ENCODE assay signal across 18 cellular contexts in the genomic region with DNA sequence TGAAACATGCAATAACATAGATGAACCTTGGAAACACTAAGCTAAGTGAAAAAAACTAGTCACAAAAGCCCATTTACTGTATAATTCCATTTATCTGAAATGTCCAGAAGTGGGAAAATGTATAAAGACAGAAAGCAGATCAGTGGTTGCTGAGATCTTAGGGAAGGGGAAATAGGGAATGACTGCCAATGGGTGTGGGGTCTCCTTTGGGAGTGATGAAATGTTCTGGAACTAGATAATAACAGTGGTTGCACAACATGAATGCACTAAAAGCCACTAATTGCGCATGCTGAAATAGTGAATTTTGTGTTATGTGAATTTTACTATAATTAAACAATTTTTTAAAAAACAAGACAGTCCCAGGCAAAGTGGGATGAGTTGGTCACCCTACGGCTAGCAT.
DNase-seq lines count a peak whose midpoint lies in the region; ATAC-seq and TF ChIP-seq lines count a peak whose summit lies in the region.
"Had no signal": no experiment of that assay in that cellular context is flagged by ENCODE, and none has a peak within 500 bp of the region (broad histone marks: within the 10 kb centered on the region; RNA-seq: fewer than 3 reads in every experiment).

No MANE protein-coding gene starts in this region.

- no peaks in the 10 kb centered on the region for H3K4me1 ChIP-seq in right atrium auricular region
- peaks cover 3% of the 10 kb centered on the region for H3K4me1 ChIP-seq in mesenchymal stem cell (ENCODE audit: control insufficient read depth, insufficient read depth, low read depth, low read length)
- H3K4me1 ChIP-seq: A549, Caco-2 had no signal

- no peak overlapping the region for H3K4ac ChIP-seq in mesenchymal stem cell (ENCODE audit: low read depth in 1 of 2, low read length in 2 of 2)

- no peak for DNase-seq in Right ventricle myocardium inferior (ENCODE audit: missing footprints)
- DNase-seq in right atrium auricular region (ENCODE audit: low spot score): no peak
- no peak for DNase-seq in left ventricle myocardium superior
- no peak for DNase-seq in left cardiac atrium
- DNase-seq in mesenchymal stem cell: no peak
- no peak for DNase-seq in activated naive CD4-positive, alpha-beta T cell treated with anti-CD3 and anti-CD28 coated beads, Interleukin-2, amount 50 U/mL, for 16 hours
- no peak for DNase-seq in NCI-H2171 (lab: John Stamatoyannopoulos, UW)
- DNase-seq: AML-193; Caco-2; Calu3; CD4-positive, alpha-beta T cell; CD8-positive, alpha-beta T cell; DMS79 treated with DMSO at 0.1 percent for 48 hours; GF-D8 had no signal

- H2AFZ ChIP-seq in mesenchymal stem cell (ENCODE audit: low read depth, low read length): no peak overlapping the region

- H3K36me3 ChIP-seq in right atrium auricular region (no peaks in the 10 kb centered on the region), mesenchymal stem cell (ENCODE audit: control insufficient read depth in 1 of 2, insufficient read depth in 2 of 2, low read depth in 1 of 2, low read length in 2 of 2) (no peaks in the 10 kb centered on the region)
- H3K36me3 ChIP-seq: BLaER1 treated with 17β-estradiol and CSF1 and Interleukin-3, amounts not matched to agents 10 nM and 100 nM had no signal

- intact Hi-C loops in Right ventricle myocardium inferior (cut with DNase I): no loop called here
- intact Hi-C loops in left ventricle myocardium superior (cut with micrococcal nuclease): no loop called here
- intact Hi-C loops in left cardiac atrium (cut with DNase I): no loop called here

- no peak overlapping the region for H4K91ac ChIP-seq in mesenchymal stem cell (ENCODE audit: low read length)

- H3K79me1 ChIP-seq in mesenchymal stem cell (replicated peaks; ENCODE audit: low read length, poor library complexity, severe bottlenecking): no peaks in the 10 kb centered on the region

- no peak overlapping the region for H3K14ac ChIP-seq in mesenchymal stem cell (ENCODE audit: low read length in 2 of 2)

- H3K4me3 ChIP-seq in right atrium auricular region (no peak overlapping the region), mesenchymal stem cell (ENCODE audit: insufficient read depth in 1 of 2, low read depth in 1 of 2, low read length in 2 of 2) (no peak overlapping the region)
- H3K4me3 ChIP-seq: A549; BLaER1 treated with 17β-estradiol and CSF1 and Interleukin-3, amounts not matched to agents 10 nM and 100 nM had no signal

- WGBS in mesenchymal stem cell: 100% methylated on average over 1 of the region's 2 CpGs

- no peak overlapping the region for H3K4me2 ChIP-seq in mesenchymal stem cell (ENCODE audit: low read length, poor library complexity, severe bottlenecking)
- H3K4me2 ChIP-seq: A549; BLaER1 treated with 17β-estradiol and CSF1 and Interleukin-3, amounts not matched to agents 10 nM and 100 nM had no signal

- H3K9ac ChIP-seq in mesenchymal stem cell (ENCODE audit: low read length): no peak overlapping the region
- H3K9ac ChIP-seq: BLaER1 treated with 17β-estradiol and CSF1 and Interleukin-3, amounts not matched to agents 10 nM and 100 nM had no signal

- H2AK5ac ChIP-seq in mesenchymal stem cell (ENCODE audit: low read length, severe bottlenecking): peak overlapping the region; percentile 20

- TF ChIP-seq CTCF in right atrium auricular region (IDR thresholded peaks at IDR 0.05): no peak

- H3K9me3 ChIP-seq in right atrium auricular region: no peaks in the 10 kb centered on the region
- peaks cover 6% of the 10 kb centered on the region for H3K9me3 ChIP-seq in mesenchymal stem cell (ENCODE audit: control insufficient read depth, low read length)
- H3K9me3 ChIP-seq: A549; BLaER1 treated with 17β-estradiol and CSF1 and Interleukin-3, amounts not matched to agents 10 nM and 100 nM; Caco-2 had no signal

- H3K23ac ChIP-seq in mesenchymal stem cell (ENCODE audit: low read length in 2 of 2): no peak overlapping the region

- H3K27ac ChIP-seq in right atrium auricular region: no peak overlapping the region
- no peak overlapping the region for H3K27ac ChIP-seq in mesenchymal stem cell (ENCODE audit: low read length, poor library complexity, severe bottlenecking)
- H3K27ac ChIP-seq: 22Rv1; A549; BLaER1 treated with 17β-estradiol and CSF1 and Interleukin-3, amounts not matched to agents 10 nM and 100 nM; C4-2B had no signal

- H3K27me3 ChIP-seq in right atrium auricular region: no peaks in the 10 kb centered on the region
- no peaks in the 10 kb centered on the region for H3K27me3 ChIP-seq in mesenchymal stem cell (ENCODE audit: control insufficient read depth in 1 of 2, insufficient read depth in 1 of 2, low read length in 2 of 2)

- H3K18ac ChIP-seq in mesenchymal stem cell (ENCODE audit: low read depth in 1 of 2, low read length in 2 of 2): no peak overlapping the region

- H2BK12ac ChIP-seq in mesenchymal stem cell (ENCODE audit: low read length in 2 of 2): peak overlapping the region; percentile 8 to 69

- H2BK120ac ChIP-seq in mesenchymal stem cell (ENCODE audit: low read depth, low read length): no peak overlapping the region

- H2BK5ac ChIP-seq in mesenchymal stem cell (ENCODE audit: low read depth, low read length, poor library complexity, severe bottlenecking): no peak overlapping the region

- ATAC-seq in Right ventricle myocardium inferior (peak; percentile 75), left ventricle myocardium superior (peak; percentile 86), left cardiac atrium (no peak)
- ATAC-seq: A549; CD8-positive, alpha-beta T cell had no signal

- no peak overlapping the region for H2BK15ac ChIP-seq in mesenchymal stem cell (ENCODE audit: low read depth, poor library complexity, severe bottlenecking)

- no peak overlapping the region for H4K8ac ChIP-seq in mesenchymal stem cell (ENCODE audit: low read length)

Comparison
In these comparisons a context has a peak if more than half of its experiments do, and no peak if none do; other contexts are left out.
1. ATAC-seq: peak in Right ventricle myocardium inferior (single experiment) and left ventricle myocardium superior (single experiment); none in left cardiac atrium (0 of 2).